Comparison of ENCODE assay signal across 10 cellular contexts in genomic region chr20:20699917-20700316, GRCh38.
"Had no signal": no experiment of that assay in that cellular context is flagged by ENCODE, and none has a peak within 500 bp of the region (broad histone marks: within the 10 kb centered on the region; RNA-seq: fewer than 3 reads in every experiment).

No MANE protein-coding gene starts in this region.

- H3K27ac ChIP-seq: HL-60, KMS-11 had no signal

- FAIRE-seq: H1, H54 had no signal

- H3K9me3 Mint-ChIP-seq: GM23338, H9, HFFc6 had no signal

- H3K4me2 ChIP-seq: GM23338, KMS-11 had no signal

- H3K9ac ChIP-seq: KMS-11 had no signal

- H2AFZ ChIP-seq: GM23338 had no signal

- H3K4me3 Mint-ChIP-seq: GM23338, H9, HFFc6 had no signal

- DNase-seq: H9, HCEC 1CT, HFFc6, IMR-90, KBM-7 had no signal

- H3K4me1 Mint-ChIP-seq: GM23338 had no signal

- ATAC-seq: GM23338 had no signal

- H3K27ac Mint-ChIP-seq: GM23338, H9, HFFc6 had no signal

- H3K4me3 ChIP-seq: GM23338 had no signal
